Comparison of ENCODE assay signal across 8 cellular contexts in the genomic region with DNA sequence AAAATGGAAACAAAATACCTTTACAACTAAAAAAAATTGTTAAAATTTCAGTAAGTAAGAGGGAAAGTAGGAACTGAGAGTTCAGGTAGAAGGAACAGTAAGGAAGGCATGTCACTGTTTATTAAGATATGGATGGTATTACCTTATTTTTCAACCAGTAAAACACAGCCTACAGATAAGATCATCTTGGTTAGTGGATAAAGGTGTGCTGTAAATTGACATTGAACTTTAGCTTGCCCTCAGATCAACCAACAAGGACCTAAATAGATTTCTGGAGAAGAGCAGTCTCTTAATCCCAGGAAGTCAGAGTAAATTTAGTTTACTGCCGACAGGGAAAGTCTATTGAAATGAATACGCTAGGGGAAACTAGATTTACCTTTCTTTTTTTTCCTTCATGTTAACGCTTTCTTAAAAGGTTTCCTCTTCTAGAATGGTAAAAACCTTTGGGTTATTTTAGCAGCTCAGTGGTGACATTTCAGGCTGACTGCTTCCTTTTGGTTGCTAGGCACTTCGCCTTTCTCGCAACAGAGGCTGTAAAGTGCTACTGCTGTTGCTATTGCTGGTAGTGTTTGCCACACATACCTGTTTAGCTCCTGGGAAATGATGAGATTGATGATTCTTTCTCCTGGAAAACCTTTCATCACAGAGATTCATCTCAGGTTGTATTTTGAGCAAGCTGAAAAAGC. TPM values are rescaled to one million over a fixed set of nuclear protein-coding genes. Genes with fewer than 3 reads are reported as not detected.
DNase-seq lines count a peak whose midpoint lies in the region; ATAC-seq, FAIRE-seq and TF ChIP-seq lines count a peak whose summit lies in the region.

No MANE protein-coding gene starts in this region.

- no peak for TF ChIP-seq POLR2A in H54 (IDR thresholded peaks at IDR 0.05; ENCODE audit: low read depth, low read length)

- H3K27ac Mint-ChIP-seq in activated CD8-positive, alpha-beta T cell treated with anti-CD3 and anti-CD28 coated beads, Interleukin-2, amount 10 ng/mL, durations not matched to agents 7 days and 5 days = peak overlapping the region; percentile 86
- peak overlapping the region; percentile 90 for H3K27ac Mint-ChIP-seq in mesothelial cell of epicardium

- peaks cover 54% of the 10 kb centered on the region for H3K4me1 Mint-ChIP-seq in activated CD8-positive, alpha-beta T cell treated with anti-CD3 and anti-CD28 coated beads, Interleukin-2, amount 10 ng/mL, durations not matched to agents 7 days and 5 days (ENCODE audit: low read depth)
- H3K4me1 Mint-ChIP-seq in mesothelial cell of epicardium = peaks cover 23% of the 10 kb centered on the region

- TF ChIP-seq CTCF in GM13977 (IDR thresholded peaks at IDR 0.05; ENCODE audit: extremely low read depth, insufficient read depth, missing control alignments) = no peak
- TF ChIP-seq CTCF in mesothelial cell of epicardium (IDR thresholded peaks at IDR 0.05; ENCODE audit: unreplicated experiment) = no peak

- CTCF ChIA-PET in activated CD8-positive, alpha-beta T cell treated with anti-CD3 and anti-CD28 coated beads, Interleukin-2, amount 10 ng/mL, durations not matched to agents 7 days and 5 days (lab: Charles Lee) = interaction anchor here (0.9 to 8.0 kb wide), 9 partner anchors 8 to 313 kb away, joined by 3 to 77 read pairs (median 7); a partner anchor contains a TSS

- peak overlapping the region; percentile 65 for H3K4me3 Mint-ChIP-seq in activated CD8-positive, alpha-beta T cell treated with anti-CD3 and anti-CD28 coated beads, Interleukin-2, amount 10 ng/mL, durations not matched to agents 7 days and 5 days
- H3K4me3 Mint-ChIP-seq in mesothelial cell of epicardium = no peak overlapping the region

- peak; percentile 8 for DNase-seq in GM13977 (ENCODE audit: low spot score)
- peak; percentile 66 for DNase-seq in activated CD8-positive, alpha-beta T cell treated with anti-CD3 and anti-CD28 coated beads, Interleukin-2, amount 10 ng/mL, durations not matched to agents 7 days and 5 days
- no peak for DNase-seq in mesothelial cell of epicardium (ENCODE audit: low spot score in 2 of 2, unreplicated experiment in 2 of 2)
- DNase-seq in H54 (ENCODE audit: insufficient read length, low spot score) = no peak
- DNase-seq in amniotic stem cell (lab: John Stamatoyannopoulos, UW) = no peak
- DNase-seq in NCI-H187 treated with DMSO at 0.1 percent for 48 hours (lab: John Stamatoyannopoulos, UW) = no peak

- in situ Hi-C loops in GM13977 (cut with MboI; ENCODE audit: low pct_unique_long_range_greater_than_20kb, low sequenced_read_pairs, unreplicated experiment) = no loop called here

- H3K9me3 Mint-ChIP-seq in activated CD8-positive, alpha-beta T cell treated with anti-CD3 and anti-CD28 coated beads, Interleukin-2, amount 10 ng/mL, durations not matched to agents 7 days and 5 days (ENCODE audit: insufficient read depth) = peaks cover 11% of the 10 kb centered on the region
- peaks cover 17% of the 10 kb centered on the region for H3K9me3 Mint-ChIP-seq in mesothelial cell of epicardium

- FAIRE-seq in H54 (lab: Jason Lieb, UNC) = no peak

- POLR2A ChIA-PET in activated CD8-positive, alpha-beta T cell treated with anti-CD3 and anti-CD28 coated beads, Interleukin-2, amount 10 ng/mL, durations not matched to agents 7 days and 5 days (lab: Charles Lee) = interaction anchor here (9.2 kb wide), 1 partner anchor 13 kb away, joined by 164 read pairs; a partner anchor contains a TSS

- H3K27me3 Mint-ChIP-seq in activated CD8-positive, alpha-beta T cell treated with anti-CD3 and anti-CD28 coated beads, Interleukin-2, amount 10 ng/mL, durations not matched to agents 7 days and 5 days (ENCODE audit: low read depth) = no peaks in the 10 kb centered on the region
- H3K27me3 Mint-ChIP-seq in mesothelial cell of epicardium (ENCODE audit: low read depth) = no peaks in the 10 kb centered on the region

- H3K36me3 Mint-ChIP-seq in activated CD8-positive, alpha-beta T cell treated with anti-CD3 and anti-CD28 coated beads, Interleukin-2, amount 10 ng/mL, durations not matched to agents 7 days and 5 days (ENCODE audit: low read depth) = peaks cover 29% of the 10 kb centered on the region
- H3K36me3 Mint-ChIP-seq in mesothelial cell of epicardium = peaks cover 11% of the 10 kb centered on the region

- peak; percentile 70 for ATAC-seq in HG02610 (IDR thresholded peaks at IDR 0.05; ENCODE audit: unreplicated experiment)
- ATAC-seq in activated CD8-positive, alpha-beta T cell treated with anti-CD3 and anti-CD28 coated beads, Interleukin-2, amount 10 ng/mL, durations not matched to agents 7 days and 5 days = peak; percentile 78
- no peak for ATAC-seq in HG03097 (IDR thresholded peaks at IDR 0.05; ENCODE audit: low FRiP score, unreplicated experiment)

RNA-seq across cellular contexts. Expression of a gene that starts 12.9 kb away (rescaled TPM):
- total RNA-seq in activated CD8-positive, alpha-beta T cell treated with anti-CD3 and anti-CD28 coated beads, Interleukin-2, amount 10 ng/mL, durations not matched to agents 7 days and 5 days = 10 to 100 TPM; 20.5 to 20.8 TPM
- total RNA-seq in mesothelial cell of epicardium = 26.9 to 27.2 TPM (median 27.2 TPM) in 3 replicates

RNA-seq across cellular contexts. Expression of a gene that starts 13.2 kb away (rescaled TPM):
- total RNA-seq in activated CD8-positive, alpha-beta T cell treated with anti-CD3 and anti-CD28 coated beads, Interleukin-2, amount 10 ng/mL, durations not matched to agents 7 days and 5 days = 10 to 100 TPM; 58.5 to 64.3 TPM
- total RNA-seq in mesothelial cell of epicardium = 15.9 to 17.8 TPM (median 16.9 TPM) in 3 replicates

Comparison
In these comparisons a context has a peak if more than half of its experiments do, and no peak if none do; other contexts are left out.
1. DNase-seq: peak in GM13977 (single experiment) and activated CD8-positive, alpha-beta T cell treated with anti-CD3 and anti-CD28 coated beads, Interleukin-2, amount 10 ng/mL, durations not matched to agents 7 days and 5 days (single experiment); none in mesothelial cell of epicardium (0 of 2), H54 (single experiment), amniotic stem cell (single experiment) and NCI-H187 treated with DMSO at 0.1 percent for 48 hours (single experiment).